In the genomic region with DNA sequence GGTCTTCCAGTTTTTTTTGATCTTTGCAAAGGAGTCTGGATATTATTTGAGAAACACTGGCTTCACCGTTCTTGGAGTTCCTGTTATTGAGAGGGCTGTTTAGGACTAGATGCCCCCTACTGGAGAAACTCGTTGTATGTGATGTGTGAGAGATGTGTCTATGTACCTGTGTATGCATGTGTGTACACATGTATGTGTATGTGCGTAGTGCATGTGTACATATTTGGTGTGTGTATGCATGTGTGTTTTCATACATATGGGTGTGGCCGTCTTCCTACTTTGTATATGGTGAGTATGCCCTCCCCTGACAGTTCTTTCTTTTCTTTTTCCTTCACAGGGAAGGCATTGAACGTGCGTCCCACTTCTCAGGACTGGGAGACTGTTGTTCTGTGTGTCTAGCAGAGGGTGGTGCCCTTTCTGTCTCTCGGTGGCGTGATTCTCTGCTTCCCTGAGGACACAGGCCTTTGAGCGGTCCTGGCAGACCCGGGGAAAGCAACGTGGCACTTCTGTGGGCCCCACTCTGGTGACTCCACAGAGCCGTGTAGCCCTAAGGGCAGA, we compare ENCODE assay signal across 1 cellular context.
TF ChIP-seq lines count a peak whose summit lies in the region.

No MANE protein-coding gene starts in this region.

TF ChIP-seq in Ishikawa, 13 proteins besides CTCF, POLR2A, EP300 and RAD21 (continued from another document):
- TF ChIP-seq CREB1 (IDR thresholded peaks at IDR 0.05; ENCODE audit: low read depth), result no peak
- TF ChIP-seq, protein P1, sequence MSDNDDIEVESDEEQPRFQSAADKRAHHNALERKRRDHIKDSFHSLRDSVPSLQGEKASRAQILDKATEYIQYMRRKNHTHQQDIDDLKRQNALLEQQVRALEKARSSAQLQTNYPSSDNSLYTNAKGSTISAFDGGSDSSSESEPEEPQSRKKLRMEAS (IDR thresholded peaks at IDR 0.05), result no peak
